33 cellular contexts compared by ENCODE assay signal in the genomic region with DNA sequence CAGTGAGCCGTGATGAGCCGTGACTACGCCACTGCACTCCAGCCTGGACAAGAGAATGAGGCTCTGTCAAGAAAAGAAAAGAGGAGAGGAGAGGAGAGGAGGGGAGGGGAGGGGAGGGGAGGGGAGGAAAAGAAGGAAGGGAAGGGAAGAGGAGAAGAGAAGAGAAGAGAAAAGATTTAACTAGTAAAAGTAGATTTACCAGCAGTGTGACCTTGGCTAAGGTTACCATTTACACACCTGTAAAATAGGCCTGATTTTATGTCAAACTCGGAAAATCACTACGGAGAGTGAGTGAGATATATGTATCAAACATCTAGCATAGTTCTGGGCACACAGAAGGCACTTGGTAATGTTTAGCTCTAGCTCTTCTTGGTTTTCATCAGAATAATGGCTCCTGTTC.
A peak's percentile ranks its signal among the peaks of the same experiment; 100 is the strongest.
DNase-seq lines count a peak whose midpoint lies in the region; ATAC-seq, FAIRE-seq and TF ChIP-seq lines count a peak whose summit lies in the region.
"Had no signal": no experiment of that assay in that cellular context is flagged by ENCODE, and none has a peak within 500 bp of the region (broad histone marks: within the 10 kb centered on the region; RNA-seq: fewer than 3 reads in every experiment).

No MANE protein-coding gene starts in this region.

- WGBS in HepG2 (ENCODE audit: low lambda C conversion rate) = 57% methylated on average over 5 of the region's 5 CpGs
- 87% methylated on average over 5 of the region's 5 CpGs for WGBS in right lobe of liver (ENCODE audit: insufficient coverage, low coverage, low lambda C conversion rate, missing lambda C conversion rate)
- 67% methylated on average over 5 of the region's 5 CpGs for WGBS in A549 (ENCODE audit: missing lambda C conversion rate)
- 91% methylated on average over 5 of the region's 5 CpGs; no CpG with 5 or more reads in 1 of the 2 experiments for WGBS in H1 (ENCODE audit: extremely low coverage in 1 of 2, insufficient coverage in 1 of 2, insufficient read length in 1 of 2, insufficient replicate concordance in 2 of 2, low coverage in 1 of 2, low lambda C conversion rate in 2 of 2, missing lambda C conversion rate in 1 of 2), 2 experiments

- no peak overlapping the region for H2BK5ac ChIP-seq in H1 (ENCODE audit: low read depth, low read length)

- no peak for ATAC-seq in HepG2
- ATAC-seq in right lobe of liver = no peak
- ATAC-seq in A549 = no peak
- ATAC-seq: CD8-positive, alpha-beta T cell had no signal

- no TSS peak for BruUV-seq in HepG2 (replicated peaks; lab: Mats Ljungman, UMichigan)

- H3K4me3 ChIP-seq in HepG2 (replicated peaks in 1 of 3; ENCODE audit: insufficient read depth in 1 of 3, low read depth in 2 of 3, low read length in 3 of 3) (no peak overlapping the region), right lobe of liver (no peak overlapping the region), A549 (no peak overlapping the region), H1 (ENCODE audit: extremely low read depth in 1 of 4, insufficient read depth in 2 of 4, low read depth in 3 of 4, low read length in 4 of 4) (no peak overlapping the region)
- H3K4me3 ChIP-seq in CD4-positive, alpha-beta memory T cell (ENCODE audit: low read length in 2 of 2) = no peak overlapping the region
- H3K4me3 ChIP-seq: BLaER1; BLaER1 treated with 17β-estradiol and CSF1 and Interleukin-3, amounts not matched to agents 10 nM and 100 nM had no signal

- peaks cover 3 to 13% (median 9%) of the 10 kb centered on the region in 8 donors for H3K9me3 Mint-ChIP-seq in CD4-positive, alpha-beta memory T cell

- no peak overlapping the region for H2BK20ac ChIP-seq in H1 (ENCODE audit: low read length)

- H3K79me2 ChIP-seq in HepG2 (ENCODE audit: insufficient read depth, low read length) (no peaks in the 10 kb centered on the region), H1 (ENCODE audit: control insufficient read depth in 1 of 2, insufficient read depth in 2 of 2, low read length in 2 of 2) (no peaks in the 10 kb centered on the region)

- H2BK120ac ChIP-seq in H1 (replicated peaks; ENCODE audit: low read depth, low read length) = no peak overlapping the region

- DNase-seq in HepG2 (ENCODE audit: low spot score) (no peak), right lobe of liver (no peak), A549 (ENCODE audit: low read depth in 1 of 2, low spot score in 1 of 2) (no peak), H1 (ENCODE audit: low read depth in 1 of 2, low spot score in 2 of 2) (no peak), cerebellar nuclear complex (lab: John Stamatoyannopoulos, UW) (no peak)
- DNase-seq in CD4-positive, alpha-beta memory T cell = no peak
- DNase-seq: 8988T; ACHN; AML-193; BE2C; C1 segment of cervical spinal cord; Caco-2; Calu3; CD4-positive, alpha-beta T cell; CD4-positive, CD25-positive, alpha-beta regulatory T cell; CD8-positive, alpha-beta memory T cell; CD8-positive, alpha-beta T cell; COR-L47; DMS 273 treated with DMSO at 0.1 percent for 48 hours; DMS153; DMS53; DMS79; DMS79 treated with DMSO at 0.1 percent for 48 hours; DND-41; EL had no signal

- no peak overlapping the region for H4K8ac ChIP-seq in H1 (ENCODE audit: extremely low read depth, insufficient read depth, low read length)

- H3K36me3 Mint-ChIP-seq in CD4-positive, alpha-beta memory T cell = no peaks in the 10 kb centered on the region
- H3K36me3 Mint-ChIP-seq: CD14-positive monocyte; CD4-positive, CD25-positive, alpha-beta regulatory T cell; CD8-positive, alpha-beta T cell had no signal

- H4K91ac ChIP-seq in H1 (replicated peaks; ENCODE audit: insufficient read length, low read length) = no peak overlapping the region

- POLR2A ChIA-PET in HepG2 (lab: Yijun Ruan, JAX) = no interaction called here
- POLR2A ChIA-PET in A549 (lab: Yijun Ruan, JAX) = no interaction called here
- POLR2A ChIA-PET in H1 (lab: Charles Lee; ENCODE audit: partially characterized antibody) = no interaction called here
- POLR2A ChIA-PET in CD4-positive, alpha-beta memory T cell (lab: Charles Lee; ENCODE audit: partially characterized antibody) = no interaction called here

- H2AK5ac ChIP-seq in H1 (ENCODE audit: low read depth, low read length) = no peak overlapping the region

- H3K14ac ChIP-seq in H1 (ENCODE audit: insufficient read length) = no peak overlapping the region

- H4K20me1 ChIP-seq in HepG2 (ENCODE audit: insufficient read depth, low read length) (no peaks in the 10 kb centered on the region), H1 (replicated peaks in 1 of 2; ENCODE audit: control insufficient read depth in 1 of 2, insufficient read depth in 2 of 2, low read length in 2 of 2) (no peaks in the 10 kb centered on the region)
- H4K20me1 ChIP-seq: BLaER1; BLaER1 treated with 17β-estradiol and CSF1 and Interleukin-3, amounts not matched to agents 10 nM and 100 nM had no signal

- no peak overlapping the region for H3K4ac ChIP-seq in H1 (replicated peaks; ENCODE audit: insufficient read length, low read depth, low read length)

- TF ChIP-seq POLR2A in HepG2 (IDR thresholded peaks at IDR 0.05; ENCODE audit: insufficient read depth in 1 of 2, low read depth in 2 of 2, low read length in 2 of 2) (no peak), right lobe of liver (IDR thresholded peaks at IDR 0.05) (no peak), A549 (IDR thresholded peaks at IDR 0.05; ENCODE audit: low read length) (no peak), H1 (IDR thresholded peaks at IDR 0.05; ENCODE audit: control extremely low read depth in 1 of 2, low read depth in 2 of 2, low read length in 2 of 2) (no peak)

- H2BK12ac ChIP-seq in H1 (ENCODE audit: low read depth, low read length) = no peak overlapping the region

- no peaks in the 10 kb centered on the region for H3K4me1 Mint-ChIP-seq in CD4-positive, alpha-beta memory T cell
- H3K4me1 Mint-ChIP-seq: B cell; CD14-positive monocyte; CD4-positive, CD25-positive, alpha-beta regulatory T cell; CD8-positive, alpha-beta memory T cell had no signal

- no peak overlapping the region for H3K23ac ChIP-seq in H1 (ENCODE audit: insufficient read length)

- H3K27me3 ChIP-seq in HepG2 (ENCODE audit: control insufficient read depth in 1 of 2, insufficient read depth in 2 of 2, low read length in 2 of 2) = peaks cover 3 to 16% of the 10 kb centered on the region in 2 experiments; a peak in 3 of 5 replicates
- no peaks in the 10 kb centered on the region for H3K27me3 ChIP-seq in right lobe of liver
- no peaks in the 10 kb centered on the region for H3K27me3 ChIP-seq in H1 (replicated peaks in 1 of 4; ENCODE audit: control insufficient read depth in 3 of 4, extremely low read depth in 1 of 4, insufficient read depth in 3 of 4, low read length in 3 of 4)
- peaks cover 6% of the 10 kb centered on the region for H3K27me3 ChIP-seq in CD4-positive, alpha-beta memory T cell (ENCODE audit: insufficient read depth, low read length)
- H3K27me3 ChIP-seq: BLaER1; BLaER1 treated with 17β-estradiol and CSF1 and Interleukin-3, amounts not matched to agents 10 nM and 100 nM had no signal

- H4K5ac ChIP-seq in H1 (ENCODE audit: insufficient read length, low read depth, low read length) = no peak overlapping the region

- intact Hi-C loops in HepG2 (cut with micrococcal nuclease; ENCODE audit: unreplicated experiment) (no loop called here), right lobe of liver (cut with DNase I) (no loop called here)
- intact Hi-C loops in CD4-positive, alpha-beta memory T cell (cut with micrococcal nuclease) = loop anchor here (10.0 kb wide), 1 partner anchor 155 kb away; no protein-coding TSS in a partner anchor

- FAIRE-seq in HepG2 (lab: Jason Lieb, UNC) = no peak
- FAIRE-seq in A549 (lab: Jason Lieb, UNC) = peak; percentile 32
- FAIRE-seq in H1 (lab: Jason Lieb, UNC) = no peak
- FAIRE-seq: A204.1, D721Med had no signal

- H3K9me3 ChIP-seq in HepG2 (ENCODE audit: low read length) (peaks cover 7% of the 10 kb centered on the region), right lobe of liver (peaks cover 0 to 4% (median 1%) of the 10 kb centered on the region in 4 donors), A549 (peaks cover 5% of the 10 kb centered on the region; the same call in 1 of the 3 replicates), H1 (ENCODE audit: insufficient read depth in 2 of 2, low read depth in 1 of 2, low read length in 1 of 2) (no peaks in the 10 kb centered on the region)
- no peaks in the 10 kb centered on the region for H3K9me3 ChIP-seq in CD4-positive, alpha-beta memory T cell (ENCODE audit: control insufficient read depth in 1 of 2, low read length in 2 of 2)
- H3K9me3 ChIP-seq: BE2C had no signal

- H3K23me2 ChIP-seq in H1 (ENCODE audit: low read depth, low read length) = no peaks in the 10 kb centered on the region

- H2AFZ ChIP-seq in HepG2 (ENCODE audit: low read length) (no peak overlapping the region), H1 (ENCODE audit: low read length) (0 out of 2 replicates have a peak overlapping the region, but pooled peaks have one; percentile 70)

- H3K9ac ChIP-seq in HepG2 (ENCODE audit: insufficient read depth, low read depth, low read length) (no peak overlapping the region), H1 (replicated peaks in 1 of 4; ENCODE audit: extremely low read depth in 1 of 4, low read depth in 3 of 4, low read length in 3 of 4) (no peak overlapping the region)
- H3K9ac ChIP-seq: BLaER1; BLaER1 treated with 17β-estradiol and CSF1 and Interleukin-3, amounts not matched to agents 10 nM and 100 nM had no signal

- CTCF ChIA-PET in HepG2 (lab: Yijun Ruan, JAX; ENCODE audit: low intra/inter-chr PET ratio, low total read pairs) (no interaction called here), A549 (lab: Yijun Ruan, JAX) (no interaction called here), H1 (lab: Charles Lee; ENCODE audit: partially characterized antibody) (interaction anchor here (1.9 kb wide), 1 partner anchor 9 kb away, joined by 5 read pairs; no protein-coding TSS in a partner anchor)
- CTCF ChIA-PET in CD4-positive, alpha-beta memory T cell (lab: Charles Lee; ENCODE audit: partially characterized antibody) = no interaction called here

- H3K4me2 ChIP-seq in HepG2 (ENCODE audit: low read depth, low read length) (no peak overlapping the region), A549 (no peak overlapping the region), H1 (ENCODE audit: insufficient read depth in 1 of 2, low read depth in 2 of 2, low read length in 2 of 2) (no peak overlapping the region)
- H3K4me2 ChIP-seq: BLaER1; BLaER1 treated with 17β-estradiol and CSF1 and Interleukin-3, amounts not matched to agents 10 nM and 100 nM had no signal

- TF ChIP-seq RAD21 in HepG2 (CRISPR knock-in tag; IDR thresholded peaks at IDR 0.05) (no peak), A549 (conservative IDR thresholded peaks at IDR 0.05 in 1 of 2, IDR thresholded peaks at IDR 0.05 in 1 of 2) (no peak), H1 (IDR thresholded peaks at IDR 0.05 in 1 of 2, conservative IDR thresholded peaks at IDR 0.05 in 1 of 2; ENCODE audit: low read depth in 2 of 2, low read length in 2 of 2) (no peak)

- no peaks in the 10 kb centered on the region for H3K36me3 ChIP-seq in HepG2 (replicated peaks in 1 of 2; ENCODE audit: control insufficient read depth in 1 of 2, insufficient read depth in 2 of 2, low read length in 2 of 2)
- H3K36me3 ChIP-seq in right lobe of liver = no peaks in the 10 kb centered on the region
- H3K36me3 ChIP-seq in H1 (ENCODE audit: control insufficient read depth in 2 of 4, insufficient read depth in 4 of 4, low read length in 3 of 4) = no peaks in the 10 kb centered on the region
- no peaks in the 10 kb centered on the region for H3K36me3 ChIP-seq in CD4-positive, alpha-beta memory T cell (ENCODE audit: insufficient read depth, low read length)
- H3K36me3 ChIP-seq: BE2C; BLaER1; BLaER1 treated with 17β-estradiol and CSF1 and Interleukin-3, amounts not matched to agents 10 nM and 100 nM had no signal

- H3K4me1 ChIP-seq in HepG2 (ENCODE audit: insufficient read depth, low read length) (no peaks in the 10 kb centered on the region), right lobe of liver (no peaks in the 10 kb centered on the region), A549 (no peaks in the 10 kb centered on the region), H1 (replicated peaks in 1 of 4; ENCODE audit: control insufficient read depth in 3 of 4, insufficient read depth in 4 of 4, low read length in 3 of 4) (no peaks in the 10 kb centered on the region)
- no peaks in the 10 kb centered on the region for H3K4me1 ChIP-seq in CD4-positive, alpha-beta memory T cell (ENCODE audit: insufficient read depth, low read length)
- H3K4me1 ChIP-seq: BE2C; BLaER1; BLaER1 treated with 17β-estradiol and CSF1 and Interleukin-3, amounts not matched to agents 10 nM and 100 nM; Caco-2 had no signal

- TF ChIP-seq EP300 in HepG2 (IDR thresholded peaks at IDR 0.05; ENCODE audit: low read depth in 2 of 2, low read length in 2 of 2) (no peak), HepG2 (CRISPR knock-in tag; IDR thresholded peaks at IDR 0.05; ENCODE audit: borderline replicate concordance) (no peak), A549 (IDR thresholded peaks at IDR 0.05) (no peak), H1 (IDR thresholded peaks at IDR 0.05; ENCODE audit: borderline replicate concordance in 1 of 2, low read depth in 2 of 2, low read length in 2 of 2) (no peak)

- no peak for TF ChIP-seq CTCF in HepG2 (CRISPR knock-in tag; IDR thresholded peaks at IDR 0.05)
- no peak for TF ChIP-seq CTCF in right lobe of liver (IDR thresholded peaks at IDR 0.05)
- TF ChIP-seq CTCF in A549 (IDR thresholded peaks at IDR 0.05) = no peak
- no peak for TF ChIP-seq CTCF in H1 (IDR thresholded peaks at IDR 0.05; ENCODE audit: control extremely low read depth in 1 of 3, insufficient read depth in 1 of 3, low read depth in 1 of 3, low read length in 3 of 3)

- peaks cover 10 to 14% of the 10 kb centered on the region in 2 donors for H3K27me3 Mint-ChIP-seq in CD4-positive, alpha-beta memory T cell

- no peak overlapping the region for H3K56ac ChIP-seq in H1 (replicated peaks; ENCODE audit: insufficient read length, low read depth, low read length)

- no peaks in the 10 kb centered on the region for H3K79me1 ChIP-seq in H1 (ENCODE audit: low read depth, low read length)

- no peak overlapping the region for H3K4me3 Mint-ChIP-seq in CD4-positive, alpha-beta memory T cell
- H3K4me3 Mint-ChIP-seq: B cell; CD14-positive monocyte; CD4-positive, alpha-beta T cell; CD4-positive, CD25-positive, alpha-beta regulatory T cell; CD8-positive, alpha-beta memory T cell; CD8-positive, alpha-beta T cell had no signal

- H3K27ac Mint-ChIP-seq in CD4-positive, alpha-beta memory T cell = no peak overlapping the region
- H3K27ac Mint-ChIP-seq: B cell; CD4-positive, alpha-beta T cell; CD4-positive, CD25-positive, alpha-beta regulatory T cell; CD8-positive, alpha-beta memory T cell; CD8-positive, alpha-beta T cell had no signal

- H3K27ac ChIP-seq in HepG2 (ENCODE audit: extremely low read length, insufficient read depth, low read length) (no peak overlapping the region), right lobe of liver (no peak overlapping the region), A549 (no peak overlapping the region), H1 (ENCODE audit: low read depth, low read length) (no peak overlapping the region)
- no peak overlapping the region for H3K27ac ChIP-seq in CD4-positive, alpha-beta memory T cell (ENCODE audit: low read depth, low read length)
- H3K27ac ChIP-seq: 22Rv1; BLaER1; BLaER1 treated with 17β-estradiol and CSF1 and Interleukin-3, amounts not matched to agents 10 nM and 100 nM; C4-2B had no signal

- H3K18ac ChIP-seq in H1 (ENCODE audit: extremely low read depth, low read length) = no peak overlapping the region

- H2BK15ac ChIP-seq in H1 (ENCODE audit: low read length) = no peak overlapping the region

- in situ Hi-C loops in HepG2 (cut with HindIII; ENCODE audit: extremely low pct_ligation_motif_present, low pct_unique_long_range_greater_than_20kb) = no loop called here
